In genomic region chr6:73180718-73181619, GRCh38 we compare ENCODE assay signal across 8 cellular contexts. TPM values are rescaled to one million over a fixed set of nuclear protein-coding genes. Genes with fewer than 3 reads are reported as not detected.
DNase-seq lines count a peak whose midpoint lies in the region; ATAC-seq and TF ChIP-seq lines count a peak whose summit lies in the region.

No MANE protein-coding gene starts in this region.

- H3K4me2 ChIP-seq in fibroblast of lung (ENCODE audit: extremely low read depth, insufficient read depth, low read length) (peak overlapping the region; percentile 86), neural progenitor cell (no peak overlapping the region)

- no peak overlapping the region for H3K9ac ChIP-seq in fibroblast of lung (ENCODE audit: insufficient read depth, low read length)
- H3K9ac ChIP-seq in neural progenitor cell, result no peak overlapping the region

- H3K27ac Mint-ChIP-seq in T-helper 1 cell treated with Interleukin-12 subunit alpha and Interleukin-12 subunit beta and Interleukin-4 antibody, amounts not matched to agents 30 μg/mL and 1 μg/mL, for 36 hours, result no peak overlapping the region
- H3K27ac Mint-ChIP-seq in neural progenitor cell, result no peak overlapping the region

- no peaks in the 10 kb centered on the region for H3K27me3 ChIP-seq in fibroblast of lung (ENCODE audit: control insufficient read depth, insufficient read depth, low read length)
- H3K27me3 ChIP-seq in neural progenitor cell, result no peaks in the 10 kb centered on the region

- H3F3A ChIP-seq in neural progenitor cell (ENCODE audit: low read depth), result no peaks in the 10 kb centered on the region

- H3K79me2 ChIP-seq in fibroblast of lung (ENCODE audit: control insufficient read depth, insufficient read depth, low read length) (no peaks in the 10 kb centered on the region), neural progenitor cell (ENCODE audit: low read depth) (no peaks in the 10 kb centered on the region)

- no peak overlapping the region for H3K27ac ChIP-seq in fibroblast of lung (ENCODE audit: insufficient read depth, low read length)
- H3K27ac ChIP-seq in neural progenitor cell, result no peak overlapping the region

- no peaks in the 10 kb centered on the region for H3K36me3 ChIP-seq in fibroblast of lung (ENCODE audit: control insufficient read depth, insufficient read depth, low read length)
- H3K36me3 ChIP-seq in neural progenitor cell, result no peaks in the 10 kb centered on the region

- H3K36me3 Mint-ChIP-seq in T-helper 1 cell treated with Interleukin-12 subunit alpha and Interleukin-12 subunit beta and Interleukin-4 antibody, amounts not matched to agents 30 μg/mL and 1 μg/mL, for 36 hours (ENCODE audit: low read depth), result no peaks in the 10 kb centered on the region
- H3K36me3 Mint-ChIP-seq in neural progenitor cell, result no peaks in the 10 kb centered on the region

- H3K9me3 Mint-ChIP-seq in T-helper 1 cell treated with Interleukin-12 subunit alpha and Interleukin-12 subunit beta and Interleukin-4 antibody, amounts not matched to agents 30 μg/mL and 1 μg/mL, for 36 hours, result no peaks in the 10 kb centered on the region
- no peaks in the 10 kb centered on the region for H3K9me3 Mint-ChIP-seq in neural progenitor cell

- H3K9me3 ChIP-seq in fibroblast of lung (ENCODE audit: control insufficient read depth, insufficient read depth, low read depth, low read length) (no peaks in the 10 kb centered on the region), neural progenitor cell (ENCODE audit: low read depth) (no peaks in the 10 kb centered on the region)

- H3K4me3 ChIP-seq in fibroblast of lung (replicated peaks in 1 of 4; ENCODE audit: control extremely low read depth in 1 of 4, insufficient read depth in 1 of 4, low read depth in 3 of 4, low read length in 4 of 4) (peak overlapping the region; percentile 28 to 69 (median 45)), neural progenitor cell (no peak overlapping the region)

- H2AFZ ChIP-seq in fibroblast of lung (ENCODE audit: low read length) (peak overlapping the region; percentile 44), neural progenitor cell (replicated peaks) (no peak overlapping the region)

- TF ChIP-seq CTCF in fibroblast of lung (conservative IDR thresholded peaks at IDR 0.05 in 1 of 2, IDR thresholded peaks at IDR 0.05 in 1 of 2; ENCODE audit: low read depth in 1 of 2, low read length in 2 of 2) (peak; percentile 91 to 94), neural progenitor cell (IDR thresholded peaks at IDR 0.05) (peak; percentile 88)

- peak overlapping the region; percentile 0 for H3K4me3 Mint-ChIP-seq in T-helper 1 cell treated with Interleukin-12 subunit alpha and Interleukin-12 subunit beta and Interleukin-4 antibody, amounts not matched to agents 30 μg/mL and 1 μg/mL, for 36 hours
- peak overlapping the region; percentile 25 for H3K4me3 Mint-ChIP-seq in neural progenitor cell

- peaks cover 3% of the 10 kb centered on the region for H3K4me1 Mint-ChIP-seq in T-helper 1 cell treated with Interleukin-12 subunit alpha and Interleukin-12 subunit beta and Interleukin-4 antibody, amounts not matched to agents 30 μg/mL and 1 μg/mL, for 36 hours (ENCODE audit: low read depth)
- H3K4me1 Mint-ChIP-seq in neural progenitor cell, result peaks cover 14% of the 10 kb centered on the region

- H3K27me3 Mint-ChIP-seq in T-helper 1 cell treated with Interleukin-12 subunit alpha and Interleukin-12 subunit beta and Interleukin-4 antibody, amounts not matched to agents 30 μg/mL and 1 μg/mL, for 36 hours (ENCODE audit: low read depth), result peaks cover 3% of the 10 kb centered on the region
- no peaks in the 10 kb centered on the region for H3K27me3 Mint-ChIP-seq in neural progenitor cell (ENCODE audit: insufficient read depth, low read depth)

- ATAC-seq in GM18868 (IDR thresholded peaks at IDR 0.05; ENCODE audit: unreplicated experiment) (peak; percentile 84), HG03039 (IDR thresholded peaks at IDR 0.05; ENCODE audit: unreplicated experiment) (peak; percentile 88)

- H3K4me1 ChIP-seq in fibroblast of lung (ENCODE audit: control insufficient read depth, extremely low read depth, insufficient read depth, low read length), result no peaks in the 10 kb centered on the region
- H3K4me1 ChIP-seq in neural progenitor cell, result no peaks in the 10 kb centered on the region

- DNase-seq in COLO829 (ENCODE audit: low spot score) (peak; percentile 45), NCI-H2029 (lab: John Stamatoyannopoulos, UW) (peak; percentile 28), fibroblast of lung (ENCODE audit: low read depth in 2 of 2) (peak; percentile 71 to 88), neural progenitor cell (ENCODE audit: low spot score) (peak; percentile 34)
- no peak for DNase-seq in stimulated activated CD4-positive, alpha-beta T cell treated with anti-CD3 and anti-CD28 coated beads, Interleukin-12 subunit alpha, Interleukin-12 subunit beta, amount 100 ng/mL, for 4 hours

- H4K20me1 ChIP-seq in fibroblast of lung (ENCODE audit: control insufficient read depth, extremely low read depth, insufficient read depth, low read length), result no peaks in the 10 kb centered on the region
- H4K20me1 ChIP-seq in neural progenitor cell (ENCODE audit: low read depth), result no peaks in the 10 kb centered on the region

RNA-seq across cellular contexts. Expression of gene KHDC1L, which starts 44.3 kb away (rescaled TPM):
- total RNA-seq in fibroblast of lung (not detected in 2 replicates), neural progenitor cell (ENCODE audit: low replicate concordance) (1.9 and 2.1 TPM in 2 replicates)
- polyA plus RNA-seq in fibroblast of lung, result 0.12 and 0.19 TPM in 2 replicates
- polyA plus RNA-seq in fibroblast of lung (2012), result not detected in 2 replicates
- not detected in 2 replicates for polyA minus RNA-seq in fibroblast of lung (ENCODE audit: low replicate concordance)
